In genomic region chr20:20557406-20557805, GRCh38 we compare ENCODE assay signal across 35 cellular contexts.
"Had no signal": no experiment of that assay in that cellular context is flagged by ENCODE, and none has a peak within 500 bp of the region (broad histone marks: within the 10 kb centered on the region; RNA-seq: fewer than 3 reads in every experiment).

No MANE protein-coding gene starts in this region.

- DNase-seq: Karpas-422, Kasumi-1, KBM-7, KG1, MM.1S, MV-4-11, NCI-H1048, NCI-H1092, NCI-H1092 treated with DMSO at 0.1 percent for 48 hours, NCI-H1105, NCI-H1105 treated with DMSO at 0.1 percent for 48 hours, NCI-H1417, NCI-H1417 treated with DMSO at 0.1 percent for 48 hours, NCI-H1436, NCI-H1436 treated with DMSO at 0.1 percent for 48 hours, NCI-H146, NCI-H1694, NCI-H1694 treated with DMSO at 0.1 percent for 48 hours, NCI-H187, NCI-H187 treated with DMSO at 0.1 percent for 48 hours, NCI-H1930, NCI-H2029, NCI-H2029 treated with DMSO at 0.1 percent for 48 hours, NCI-H2081, NCI-H2081 treated with DMSO at 0.1 percent for 48 hours, NCI-H2107, NCI-H2171, NCI-H2171 treated with DMSO at 0.1 percent for 48 hours, NCI-H2227 treated with DMSO at 0.1 percent for 48 hours, NCI-H226, NCI-H345, NCI-H446, NCI-H446 treated with DMSO at 0.1 percent for 48 hours, NCI-H510A had no signal

- H3K27ac ChIP-seq: KMS-11 had no signal
